ENCODE assay signal across 11 cellular contexts in the genomic region with DNA sequence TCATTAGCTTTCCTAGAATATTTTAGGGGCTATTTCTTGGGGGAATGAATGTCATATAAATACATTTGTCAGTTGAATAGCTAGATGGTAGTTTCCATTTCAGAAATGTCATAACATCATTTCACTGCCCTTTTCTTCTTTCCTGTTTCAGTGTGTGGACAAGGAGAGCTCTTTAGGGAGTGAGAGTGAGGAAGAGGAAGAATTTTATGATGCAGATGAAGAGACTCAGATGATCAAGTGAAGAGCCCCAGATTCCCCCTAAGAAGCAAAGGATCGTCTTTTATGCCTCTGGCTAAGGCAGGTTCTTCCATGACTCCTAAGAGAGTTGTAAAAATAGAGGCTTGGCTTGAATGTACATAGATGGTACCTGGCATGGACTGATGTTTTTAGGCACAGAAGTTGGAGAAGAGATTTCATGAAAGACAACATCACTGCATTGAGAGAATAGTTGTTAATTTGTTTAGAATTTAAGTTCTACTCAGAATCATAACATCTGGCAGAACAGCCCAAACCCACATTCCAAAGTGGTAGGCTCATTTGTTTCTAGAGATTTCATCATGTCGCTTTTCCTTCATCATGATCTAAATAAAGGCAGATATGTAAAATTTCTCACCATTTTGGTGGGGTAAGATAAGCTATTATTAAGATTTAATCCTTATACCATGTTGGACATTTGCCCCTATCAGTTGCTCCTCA. TPM values are rescaled to one million over a fixed set of nuclear protein-coding genes. Genes with fewer than 3 reads are reported as not detected.
DNase-seq lines count a peak whose midpoint lies in the region; ATAC-seq, FAIRE-seq and TF ChIP-seq lines count a peak whose summit lies in the region.
"Had no signal": no experiment of that assay in that cellular context is flagged by ENCODE, and none has a peak within 500 bp of the region (broad histone marks: within the 10 kb centered on the region; RNA-seq: fewer than 3 reads in every experiment).

No MANE protein-coding gene starts in this region.

- POLR2A ChIA-PET in BJ (lab: Charles Lee): no interaction called here

- ATAC-seq in activated T-cell treated with anti-CD3 and anti-CD28 coated beads, Interleukin-2, amount 50 U/mL, for 4 hours: no peak
- ATAC-seq in activated CD4-positive, CD25-positive, alpha-beta regulatory T cell treated with anti-CD3 and anti-CD28 coated beads, Interleukin-2, amount 50 U/mL, for 24 hours: no peak

- no peaks in the 10 kb centered on the region for H3K9me3 Mint-ChIP-seq in activated T-cell treated with anti-CD3 and anti-CD28 coated beads, Interleukin-2, amount 50 U/mL, for 4 hours

- TF ChIP-seq CTCF in BJ (IDR thresholded peaks at IDR 0.05; ENCODE audit: insufficient read depth, low read depth, low read length) (no peak), fibroblast of the aortic adventitia (IDR thresholded peaks at IDR 0.05; ENCODE audit: insufficient read depth, low read length) (no peak)

- no peaks in the 10 kb centered on the region for H3K4me1 Mint-ChIP-seq in activated T-cell treated with anti-CD3 and anti-CD28 coated beads, Interleukin-2, amount 50 U/mL, for 4 hours (ENCODE audit: low read depth)

- no peak overlapping the region for H3K4me3 ChIP-seq in BJ (ENCODE audit: low read depth, low read length)
- no peak overlapping the region for H3K4me3 ChIP-seq in SJSA1
- H3K4me3 ChIP-seq in fibroblast of the aortic adventitia (ENCODE audit: low read depth, low read length): no peak overlapping the region
- no peak overlapping the region for H3K4me3 ChIP-seq in skeletal muscle cell (ENCODE audit: low read depth, low read length)
- H3K4me3 ChIP-seq: cardiac muscle cell had no signal

- H3K27ac ChIP-seq in SJSA1: peak overlapping the region; percentile 85
- H3K27ac ChIP-seq: cardiac muscle cell had no signal

- no peaks in the 10 kb centered on the region for H3K27me3 ChIP-seq in BJ (ENCODE audit: control insufficient read depth, insufficient read depth, low read length)
- H3K27me3 ChIP-seq in SJSA1 (replicated peaks): no peaks in the 10 kb centered on the region
- H3K27me3 ChIP-seq: cardiac muscle cell had no signal

- peak; percentile 84 for DNase-seq in BJ (ENCODE audit: low read depth)
- peak in 1 of 2 experiments; percentile 55 for DNase-seq in SJSA1 (ENCODE audit: low read depth in 1 of 2, low spot score in 2 of 2)
- peak; percentile 96 for DNase-seq in fibroblast of the aortic adventitia (ENCODE audit: low read depth)
- peak; percentile 67 for DNase-seq in skeletal muscle cell (ENCODE audit: low read depth)
- DNase-seq in activated T-cell treated with anti-CD3 and anti-CD28 coated beads, Interleukin-2, amount 50 U/mL, for 4 hours: no peak
- no peak for DNase-seq in H54 (ENCODE audit: insufficient read length, low spot score)
- no peak for DNase-seq in G401 (ENCODE audit: low spot score)
- DNase-seq: NCI-H1694 treated with DMSO at 0.1 percent for 48 hours had no signal

- CTCF ChIA-PET in BJ (lab: Yijun Ruan, JAX): interaction anchor here (0.9 to 1.4 kb wide), 3 partner anchors 29 to 419 kb away, joined by 3 to 5 read pairs (median 3); no protein-coding TSS in a partner anchor

- no peak for FAIRE-seq in H54 (lab: Jason Lieb, UNC)

- H3K4me3 Mint-ChIP-seq in activated T-cell treated with anti-CD3 and anti-CD28 coated beads, Interleukin-2, amount 50 U/mL, for 4 hours: no peak overlapping the region

- peaks cover 14% of the 10 kb centered on the region for H3K4me1 ChIP-seq in SJSA1 (replicated peaks)

- in situ Hi-C loops in G401 (cut with HindIII; ENCODE audit: low sequenced_read_pairs): no loop called here

- H3K36me3 Mint-ChIP-seq in activated T-cell treated with anti-CD3 and anti-CD28 coated beads, Interleukin-2, amount 50 U/mL, for 4 hours (ENCODE audit: insufficient read depth): no peaks in the 10 kb centered on the region

- peaks cover 11% of the 10 kb centered on the region for H3K27me3 Mint-ChIP-seq in activated T-cell treated with anti-CD3 and anti-CD28 coated beads, Interleukin-2, amount 50 U/mL, for 4 hours (ENCODE audit: low read depth)

- TF ChIP-seq POLR2A in H54 (IDR thresholded peaks at IDR 0.05; ENCODE audit: low read depth, low read length): no peak

- H3K36me3 ChIP-seq in BJ (ENCODE audit: control insufficient read depth, insufficient read depth, low read length): no peaks in the 10 kb centered on the region
- H3K36me3 ChIP-seq in SJSA1: no peaks in the 10 kb centered on the region; the same call in 1 of the 2 replicates
- H3K36me3 ChIP-seq: cardiac muscle cell had no signal

- H3K9me3 ChIP-seq in SJSA1 (replicated peaks): no peaks in the 10 kb centered on the region

RNA-seq across cellular contexts. Expression of a gene that starts 44.2 kb away (rescaled TPM):
- polyA plus RNA-seq in BJ (2011; rRNA removed): 0.11 and 0.34 TPM in 2 replicates
- 0.09 and 0.82 TPM in 2 replicates for polyA minus RNA-seq in BJ (2011; rRNA and poly(A)+ RNA removed)
- not detected in 2 replicates for total RNA-seq in SJSA1 (2014; rRNA removed; shearing (Covaris generic))
- 0.18 and 0.41 TPM in 2 replicates for total RNA-seq in fibroblast of the aortic adventitia (ENCODE audit: low replicate concordance)
- not detected for total RNA-seq in activated T-cell treated with anti-CD3 and anti-CD28 coated beads, Interleukin-2, amount 50 U/mL, for 4 hours
- not detected in 2 replicates for total RNA-seq in G401 (2014; rRNA removed; shearing (Covaris generic))
- total RNA-seq: HT1080 had no signal

Comparison
In these comparisons a context has a peak if more than half of its experiments do, and no peak if none do; other contexts are left out.
1. DNase-seq: peak in BJ (single experiment), fibroblast of the aortic adventitia (single experiment) and skeletal muscle cell (single experiment); none in activated T-cell treated with anti-CD3 and anti-CD28 coated beads, Interleukin-2, amount 50 U/mL, for 4 hours (single experiment), H54 (single experiment) and G401 (single experiment).